ENCODE assay signal across 8 cellular contexts in genomic region chr1:172449585-172450523, GRCh38. TPM values are rescaled to one million over a fixed set of nuclear protein-coding genes. Genes with fewer than 3 reads are reported as not detected.
A peak's percentile ranks its signal among the peaks of the same experiment; 100 is the strongest.
DNase-seq lines count a peak whose midpoint lies in the region; ATAC-seq and TF ChIP-seq lines count a peak whose summit lies in the region.
"Had no signal": no experiment of that assay in that cellular context is flagged by ENCODE, and none has a peak within 500 bp of the region (broad histone marks: within the 10 kb centered on the region; RNA-seq: fewer than 3 reads in every experiment).

No MANE protein-coding gene starts in this region.

- H3K4me1 ChIP-seq in PC-3 (ENCODE audit: insufficient read depth, low read length) = peaks cover 80% of the 10 kb centered on the region
- peaks cover 0 to 13% of the 10 kb centered on the region in 2 donors for H3K4me1 ChIP-seq in right atrium auricular region
- H3K4me1 ChIP-seq in rectal smooth muscle tissue (ENCODE audit: control insufficient read depth, insufficient read depth, low read length) = no peaks in the 10 kb centered on the region

- CTCF ChIA-PET in PC-3 (lab: Charles Lee) = interaction anchor here (0.6 to 2.0 kb wide), 12 partner anchors 31 to 1029 kb away, joined by 3 to 19 read pairs (median 5); partner anchors contain the start of gene SUCO

- TSS peak; percentile 72 for BruUV-seq in PC-3 (replicated peaks; lab: Mats Ljungman, UMichigan)

- TF ChIP-seq CTCF in PC-3 (conservative IDR thresholded peaks at IDR 0.05; ENCODE audit: low read depth, low read length) (peak; percentile 100), right atrium auricular region (IDR thresholded peaks at IDR 0.05) (peak; percentile 91 to 95)

- H3F3A ChIP-seq in PC-3 (ENCODE audit: low read length, unreplicated experiment) = peaks cover 21% of the 10 kb centered on the region

- H3K36me3 ChIP-seq in PC-3 (ENCODE audit: low read depth, low read length) (no peaks in the 10 kb centered on the region), right atrium auricular region (no peaks in the 10 kb centered on the region), rectal smooth muscle tissue (ENCODE audit: control insufficient read depth, insufficient read depth, low read length) (no peaks in the 10 kb centered on the region)

- H3K9me3 ChIP-seq in PC-3 (ENCODE audit: low read length) (no peaks in the 10 kb centered on the region), right atrium auricular region (no peaks in the 10 kb centered on the region)

- no peaks in the 10 kb centered on the region for H3K79me2 ChIP-seq in PC-3 (ENCODE audit: low read length)

- peak overlapping the region; percentile 45 for H3K4me3 ChIP-seq in PC-3 (ENCODE audit: low read length)
- H3K4me3 ChIP-seq in right atrium auricular region = no peak overlapping the region
- H3K4me3 ChIP-seq in rectal smooth muscle tissue (ENCODE audit: low read length) = peak overlapping the region; percentile 37

- DNase-seq in ELR (ENCODE audit: low read depth) = peak; percentile 81
- DNase-seq in PC-3 = peak; percentile 97
- DNase-seq in amniotic epithelial cell (ENCODE audit: low read depth) = peak; percentile 69
- peak; percentile 64 for DNase-seq in right atrium auricular region (ENCODE audit: low spot score)

- H3K9ac ChIP-seq in PC-3 (ENCODE audit: low read length) (peak overlapping the region; percentile 45), rectal smooth muscle tissue (ENCODE audit: low read length) (no peak overlapping the region)

- peak overlapping the region; percentile 86 for H3K27ac ChIP-seq in PC-3 (ENCODE audit: low read length)
- no peak overlapping the region for H3K27ac ChIP-seq in right atrium auricular region
- H3K27ac ChIP-seq in rectal smooth muscle tissue (ENCODE audit: low read depth, low read length) = no peak overlapping the region

- H3K27me3 ChIP-seq in PC-3 (ENCODE audit: low read length) (no peaks in the 10 kb centered on the region), right atrium auricular region (no peaks in the 10 kb centered on the region), rectal smooth muscle tissue (ENCODE audit: control insufficient read depth, insufficient read depth, low read length) (no peaks in the 10 kb centered on the region)

- peak overlapping the region; percentile 58 for H2AFZ ChIP-seq in PC-3 (ENCODE audit: low read length)

- H3K4me2 ChIP-seq in PC-3 (ENCODE audit: low read length) = peak overlapping the region; percentile 76

- H4K20me1 ChIP-seq in PC-3 (ENCODE audit: low read length) = no peaks in the 10 kb centered on the region

- H3K9me2 ChIP-seq in PC-3 (replicated peaks; ENCODE audit: low read length) = no peaks in the 10 kb centered on the region

- intact Hi-C loops in PC-3 (cut with micrococcal nuclease) = loop anchor here (1.0 to 5.0 kb wide), 8 partner anchors 17 to 972 kb away; no protein-coding TSS in a partner anchor

- POLR2A ChIA-PET in PC-3 (lab: Charles Lee; ENCODE audit: unreplicated experiment) = interaction anchor here (0.6 to 2.0 kb wide), 3 partner anchors 83 to 118 kb away, joined by 3 to 32 read pairs (median 27); partner anchors contain the start of gene SUCO

- peak; percentile 93 for ATAC-seq in GM19463 (IDR thresholded peaks at IDR 0.05; ENCODE audit: unreplicated experiment)
- ATAC-seq in HG03558 (IDR thresholded peaks at IDR 0.05; ENCODE audit: extremely low read depth, unreplicated experiment) = peak; percentile 94
- ATAC-seq in PC-3 = peak; percentile 48

RNA-seq across cellular contexts. Expression of gene PIGC, which starts 6.0 kb away (rescaled TPM):
- total RNA-seq in PC-3 (2014; rRNA removed) (57.5 and 70.5 TPM in 2 replicates), right atrium auricular region (10 to 100 TPM; 14.8 to 15.8 TPM)

RNA-seq across cellular contexts. Expression of gene C1orf105, which starts 29.4 kb away (rescaled TPM):
- not detected in 2 replicates for total RNA-seq in PC-3 (2014; rRNA removed)
- total RNA-seq in right atrium auricular region = 10 to 100 TPM in 1 of 2 donors, 1 to 10 TPM in 1; 3.3 to 18.0 TPM
- total RNA-seq: dermis microvascular lymphatic vessel endothelial cell had no signal

Comparison
In these comparisons a context has a peak if more than half of its experiments do, and no peak if none do; other contexts are left out.
1. H3K4me3 ChIP-seq: peak in PC-3 (single experiment) and rectal smooth muscle tissue (single experiment); none in right atrium auricular region (0 of 2).
2. Peak in every context shown above with its lines, with median percentiles within 50 percentile points of each other: DNase-seq and ATAC-seq.